Comparison of ENCODE assay signal across 10 cellular contexts in genomic region chr9:127035948-127036347, GRCh38.
DNase-seq lines count a peak whose midpoint lies in the region; ATAC-seq and TF ChIP-seq lines count a peak whose summit lies in the region.
"Had no signal": no experiment of that assay in that cellular context is flagged by ENCODE, and none has a peak within 500 bp of the region (broad histone marks: within the 10 kb centered on the region; RNA-seq: fewer than 3 reads in every experiment).

No MANE protein-coding gene starts in this region.

- H3K9me3 ChIP-seq in heart right ventricle (no peaks in the 10 kb centered on the region), uterus (no peaks in the 10 kb centered on the region)

- DNase-seq in cerebellar cortex (ENCODE audit: low spot score) (peak; percentile 35), heart right ventricle (peak; percentile 59 to 63), pons (ENCODE audit: low spot score) (peak; percentile 92), uterus (peak; percentile 35 to 55), NCI-H1930 (lab: John Stamatoyannopoulos, UW) (no peak)
- DNase-seq: NCI-H1048, T-helper 1 cell had no signal

- intact Hi-C loops in heart right ventricle (cut with DNase I) (loop anchor here in 3 of 10 donors (5.0 to 10.0 kb wide), 3 partner anchors 51 to 89 kb away; partner anchors contain the start of gene ANGPTL2 (in 1 of the 3)), uterus (cut with DNase I; ENCODE audit: low total_unique reads) (no loop called here)

- TF ChIP-seq CTCF in heart right ventricle (IDR thresholded peaks at IDR 0.05) = no peak
- TF ChIP-seq CTCF in uterus (IDR thresholded peaks at IDR 0.05) = no peak

- H3K27ac ChIP-seq in heart right ventricle (peak overlapping the region in 9 of 10 donors; percentile 11 to 84 (median 69)), uterus (peak overlapping the region; percentile 6 to 33)

- H3K36me3 ChIP-seq in heart right ventricle (no peaks in the 10 kb centered on the region), uterus (no peaks in the 10 kb centered on the region)

- no peak overlapping the region for H3K4me3 ChIP-seq in heart right ventricle
- no peak overlapping the region for H3K4me3 ChIP-seq in uterus

- H3K4me1 ChIP-seq in heart right ventricle = peaks cover 0 to 46% (median 30%) of the 10 kb centered on the region in 9 donors
- no peaks in the 10 kb centered on the region for H3K4me1 ChIP-seq in uterus

- no peak for TF ChIP-seq POLR2A in uterus (IDR thresholded peaks at IDR 0.05)

- 45 to 60% methylated on average over 4 of the region's 4 CpGs for WGBS in heart right ventricle, 2 donors

- peak; percentile 76 to 90 (median 84) for ATAC-seq in heart right ventricle
- no peak for ATAC-seq in HG02884 (IDR thresholded peaks at IDR 0.05; ENCODE audit: unreplicated experiment)
- no peak for ATAC-seq in GM21390 (IDR thresholded peaks at IDR 0.05; ENCODE audit: unreplicated experiment)
- ATAC-seq: activated naive CD4-positive, alpha-beta T cell treated with anti-CD3 and anti-CD28 coated beads, Interleukin-2, amount 50 U/mL, for 72 hours had no signal

- H3K27me3 ChIP-seq in heart right ventricle (no peaks in the 10 kb centered on the region), uterus (no peaks in the 10 kb centered on the region)

Comparison
In these comparisons a context has a peak if more than half of its experiments do, and no peak if none do; other contexts are left out.
1. DNase-seq: peak in cerebellar cortex (single experiment), heart right ventricle (2 of 2), pons (single experiment) and uterus (2 of 2); none in NCI-H1930 (0 of 2).
2. ATAC-seq: peak in heart right ventricle (8 of 8); none in HG02884 (single experiment) and GM21390 (single experiment).